Comparison of ENCODE assay signal across 1 cellular context in the genomic region with DNA sequence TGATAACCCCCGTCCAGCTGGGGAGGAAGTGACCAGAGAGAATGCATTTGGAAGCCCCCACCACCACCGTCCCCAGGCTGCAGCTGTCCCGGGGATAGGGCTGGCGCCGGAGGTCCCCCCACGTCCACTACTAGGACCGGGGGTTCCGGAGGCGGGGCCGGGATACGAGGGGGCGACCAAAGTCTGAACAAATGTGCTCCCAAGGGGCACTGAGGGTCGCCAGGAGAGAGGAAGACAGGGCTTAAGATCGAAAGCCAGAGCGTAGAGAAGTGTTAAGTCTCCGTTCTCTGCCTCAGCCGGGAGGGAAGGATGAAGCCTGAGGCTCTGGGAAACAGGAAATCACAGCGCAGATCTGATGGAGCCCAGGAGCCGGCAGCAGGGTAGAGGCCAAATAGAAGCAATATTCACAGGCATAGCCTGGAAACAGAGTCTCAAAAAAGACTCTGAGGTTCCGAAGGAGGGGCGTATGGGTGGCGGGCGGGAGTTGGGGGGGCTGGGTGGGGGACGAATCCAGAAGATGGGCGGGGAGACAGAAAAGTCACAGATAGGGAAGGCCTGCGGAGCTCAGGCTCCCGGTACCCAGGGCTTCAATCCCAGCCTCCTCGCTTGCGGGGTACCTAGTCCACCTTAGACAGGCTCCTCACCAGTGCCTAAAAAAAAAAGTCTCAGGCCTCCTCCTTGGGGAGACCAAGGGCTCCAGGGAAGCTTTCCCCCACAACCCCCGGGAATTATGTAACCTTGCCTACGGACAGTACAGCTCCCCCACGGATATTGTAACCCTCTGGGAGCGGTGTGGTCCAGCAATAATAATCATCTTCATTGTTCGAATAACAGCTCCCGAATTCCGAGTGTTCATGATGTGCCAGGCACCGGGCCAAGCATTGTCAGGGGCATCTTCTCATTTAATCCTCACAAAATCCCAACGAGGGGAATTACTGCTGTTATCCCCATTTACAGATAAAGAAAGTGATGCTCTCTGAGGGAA.
TF ChIP-seq lines count a peak whose summit lies in the region.

No MANE protein-coding gene starts in this region.

TF ChIP-seq in GM12878, 131 proteins besides CTCF, POLR2A, EP300 and RAD21:
- no peak for TF ChIP-seq NFYA (IDR thresholded peaks at IDR 0.05; ENCODE audit: borderline replicate concordance, low read depth, low read length)
- TF ChIP-seq SMAD5 (IDR thresholded peaks at IDR 0.05; ENCODE audit: low read depth), result no peak
- no peak for TF ChIP-seq ZBED1 (IDR thresholded peaks at IDR 0.05; ENCODE audit: borderline replicate concordance)
- no peak for TF ChIP-seq JUNB (IDR thresholded peaks at IDR 0.05)
- TF ChIP-seq, protein P1, sequence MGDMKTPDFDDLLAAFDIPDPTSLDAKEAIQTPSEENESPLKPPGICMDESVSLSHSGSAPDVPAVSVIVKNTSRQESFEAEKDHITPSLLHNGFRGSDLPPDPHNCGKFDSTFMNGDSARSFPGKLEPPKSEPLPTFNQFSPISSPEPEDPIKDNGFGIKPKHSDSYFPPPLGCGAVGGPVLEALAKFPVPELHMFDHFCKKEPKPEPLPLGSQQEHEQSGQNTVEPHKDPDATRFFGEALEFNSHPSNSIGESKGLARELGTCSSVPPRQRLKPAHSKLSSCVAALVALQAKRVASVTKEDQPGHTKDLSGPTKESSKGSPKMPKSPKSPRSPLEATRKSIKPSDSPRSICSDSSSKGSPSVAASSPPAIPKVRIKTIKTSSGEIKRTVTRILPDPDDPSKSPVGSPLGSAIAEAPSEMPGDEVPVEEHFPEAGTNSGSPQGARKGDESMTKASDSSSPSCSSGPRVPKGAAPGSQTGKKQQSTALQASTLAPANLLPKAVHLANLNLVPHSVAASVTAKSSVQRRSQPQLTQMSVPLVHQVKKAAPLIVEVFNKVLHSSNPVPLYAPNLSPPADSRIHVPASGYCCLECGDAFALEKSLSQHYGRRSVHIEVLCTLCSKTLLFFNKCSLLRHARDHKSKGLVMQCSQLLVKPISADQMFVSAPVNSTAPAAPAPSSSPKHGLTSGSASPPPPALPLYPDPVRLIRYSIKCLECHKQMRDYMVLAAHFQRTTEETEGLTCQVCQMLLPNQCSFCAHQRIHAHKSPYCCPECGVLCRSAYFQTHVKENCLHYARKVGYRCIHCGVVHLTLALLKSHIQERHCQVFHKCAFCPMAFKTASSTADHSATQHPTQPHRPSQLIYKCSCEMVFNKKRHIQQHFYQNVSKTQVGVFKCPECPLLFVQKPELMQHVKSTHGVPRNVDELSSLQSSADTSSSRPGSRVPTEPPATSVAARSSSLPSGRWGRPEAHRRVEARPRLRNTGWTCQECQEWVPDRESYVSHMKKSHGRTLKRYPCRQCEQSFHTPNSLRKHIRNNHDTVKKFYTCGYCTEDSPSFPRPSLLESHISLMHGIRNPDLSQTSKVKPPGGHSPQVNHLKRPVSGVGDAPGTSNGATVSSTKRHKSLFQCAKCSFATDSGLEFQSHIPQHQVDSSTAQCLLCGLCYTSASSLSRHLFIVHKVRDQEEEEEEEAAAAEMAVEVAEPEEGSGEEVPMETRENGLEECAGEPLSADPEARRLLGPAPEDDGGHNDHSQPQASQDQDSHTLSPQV (IDR thresholded peaks at IDR 0.05), result no peak
- no peak for TF ChIP-seq NRF1 (conservative IDR thresholded peaks at IDR 0.05; ENCODE audit: low read depth, low read length)
- TF ChIP-seq, protein P2, sequence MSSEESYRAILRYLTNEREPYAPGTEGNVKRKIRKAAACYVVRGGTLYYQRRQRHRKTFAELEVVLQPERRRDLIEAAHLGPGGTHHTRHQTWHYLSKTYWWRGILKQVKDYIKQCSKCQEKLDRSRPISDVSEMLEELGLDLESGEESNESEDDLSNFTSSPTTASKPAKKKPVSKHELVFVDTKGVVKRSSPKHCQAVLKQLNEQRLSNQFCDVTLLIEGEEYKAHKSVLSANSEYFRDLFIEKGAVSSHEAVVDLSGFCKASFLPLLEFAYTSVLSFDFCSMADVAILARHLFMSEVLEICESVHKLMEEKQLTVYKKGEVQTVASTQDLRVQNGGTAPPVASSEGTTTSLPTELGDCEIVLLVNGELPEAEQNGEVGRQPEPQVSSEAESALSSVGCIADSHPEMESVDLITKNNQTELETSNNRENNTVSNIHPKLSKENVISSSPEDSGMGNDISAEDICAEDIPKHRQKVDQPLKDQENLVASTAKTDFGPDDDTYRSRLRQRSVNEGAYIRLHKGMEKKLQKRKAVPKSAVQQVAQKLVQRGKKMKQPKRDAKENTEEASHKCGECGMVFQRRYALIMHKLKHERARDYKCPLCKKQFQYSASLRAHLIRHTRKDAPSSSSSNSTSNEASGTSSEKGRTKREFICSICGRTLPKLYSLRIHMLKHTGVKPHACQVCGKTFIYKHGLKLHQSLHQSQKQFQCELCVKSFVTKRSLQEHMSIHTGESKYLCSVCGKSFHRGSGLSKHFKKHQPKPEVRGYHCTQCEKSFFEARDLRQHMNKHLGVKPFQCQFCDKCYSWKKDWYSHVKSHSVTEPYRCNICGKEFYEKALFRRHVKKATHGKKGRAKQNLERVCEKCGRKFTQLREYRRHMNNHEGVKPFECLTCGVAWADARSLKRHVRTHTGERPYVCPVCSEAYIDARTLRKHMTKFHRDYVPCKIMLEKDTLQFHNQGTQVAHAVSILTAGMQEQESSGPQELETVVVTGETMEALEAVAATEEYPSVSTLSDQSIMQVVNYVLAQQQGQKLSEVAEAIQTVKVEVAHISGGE (CRISPR knock-in tag; IDR thresholded peaks at IDR 0.05), result no peak
- no peak for TF ChIP-seq RFX5 (IDR thresholded peaks at IDR 0.05; ENCODE audit: low read depth, low read length)
